12 cellular contexts compared by ENCODE assay signal in genomic region chr5:177369913-177370487, GRCh38. TPM values are rescaled to one million over a fixed set of nuclear protein-coding genes. Genes with fewer than 3 reads are reported as not detected.
DNase-seq lines count a peak whose midpoint lies in the region; ATAC-seq lines count a peak whose summit lies in the region.
"Had no signal": no experiment of that assay in that cellular context is flagged by ENCODE, and none has a peak within 500 bp of the region (broad histone marks: within the 10 kb centered on the region; RNA-seq: fewer than 3 reads in every experiment).

No MANE protein-coding gene starts in this region.

- no peak overlapping the region for H3K27ac ChIP-seq in iPS-20b (ENCODE audit: low read length)
- peak overlapping the region; percentile 54 for H3K27ac ChIP-seq in subcutaneous abdominal adipose tissue (ENCODE audit: low read depth, low read length)

- ATAC-seq in activated CD8-positive, alpha-beta T cell treated with anti-CD3 and anti-CD28 coated beads, Interleukin-2, amount 10 ng/mL, durations not matched to agents 7 days and 5 days, result no peak
- ATAC-seq in GM19023 (IDR thresholded peaks at IDR 0.05; ENCODE audit: unreplicated experiment) (no peak), GM19035 (IDR thresholded peaks at IDR 0.05; ENCODE audit: unreplicated experiment) (no peak)

- POLR2A ChIA-PET in activated CD8-positive, alpha-beta T cell treated with anti-CD3 and anti-CD28 coated beads, Interleukin-2, amount 10 ng/mL, durations not matched to agents 7 days and 5 days (lab: Charles Lee), result interaction anchor here (0.8 to 4.0 kb wide), 3 partner anchors 9 to 19 kb away, joined by 3 to 18 read pairs (median 6); partner anchors contain the start of gene LMAN2

- H3K4me3 ChIP-seq in iPS-20b (ENCODE audit: low read length) (no peak overlapping the region), subcutaneous abdominal adipose tissue (ENCODE audit: low read depth in 1 of 5, low read length in 5 of 5) (no peak overlapping the region)

- peaks cover 42% of the 10 kb centered on the region for H3K4me1 Mint-ChIP-seq in T-helper 2 cell treated with Interferon-gamma antibody and Interleukin-4, amounts not matched to agents 5 μg/mL and 100 μg/mL, for 36 hours (ENCODE audit: low read depth)
- peaks cover 72% of the 10 kb centered on the region for H3K4me1 Mint-ChIP-seq in activated CD8-positive, alpha-beta T cell treated with anti-CD3 and anti-CD28 coated beads, Interleukin-2, amount 10 ng/mL, durations not matched to agents 7 days and 5 days (ENCODE audit: low read depth)

- H3K27ac Mint-ChIP-seq in T-helper 2 cell treated with Interferon-gamma antibody and Interleukin-4, amounts not matched to agents 5 μg/mL and 100 μg/mL, for 36 hours, result no peak overlapping the region
- H3K27ac Mint-ChIP-seq in activated CD8-positive, alpha-beta T cell treated with anti-CD3 and anti-CD28 coated beads, Interleukin-2, amount 10 ng/mL, durations not matched to agents 7 days and 5 days, result peak overlapping the region; percentile 32

- H3K9me3 ChIP-seq in iPS-20b (ENCODE audit: insufficient read depth, low read depth, low read length) (no peaks in the 10 kb centered on the region), subcutaneous abdominal adipose tissue (ENCODE audit: control insufficient read depth in 5 of 5, low read length in 5 of 5) (no peaks in the 10 kb centered on the region)

- H3K27me3 Mint-ChIP-seq in T-helper 2 cell treated with Interferon-gamma antibody and Interleukin-4, amounts not matched to agents 5 μg/mL and 100 μg/mL, for 36 hours (ENCODE audit: low read depth), result no peaks in the 10 kb centered on the region
- H3K27me3 Mint-ChIP-seq in activated CD8-positive, alpha-beta T cell treated with anti-CD3 and anti-CD28 coated beads, Interleukin-2, amount 10 ng/mL, durations not matched to agents 7 days and 5 days (ENCODE audit: low read depth), result no peaks in the 10 kb centered on the region
- H3K27me3 Mint-ChIP-seq: activated T-cell treated with anti-CD3 and anti-CD28 coated beads, Interleukin-2, amount 50 U/mL, for 24 hours had no signal

- CTCF ChIA-PET in activated CD8-positive, alpha-beta T cell treated with anti-CD3 and anti-CD28 coated beads, Interleukin-2, amount 10 ng/mL, durations not matched to agents 7 days and 5 days (lab: Charles Lee), result interaction anchor here (0.7 to 9.3 kb wide), 17 partner anchors 8 to 128 kb away, joined by 3 to 122 read pairs (median 13); partner anchors contain the start of genes F12, LMAN2, MXD3 and PFN3

- peaks cover 62% of the 10 kb centered on the region for H3K36me3 Mint-ChIP-seq in T-helper 2 cell treated with Interferon-gamma antibody and Interleukin-4, amounts not matched to agents 5 μg/mL and 100 μg/mL, for 36 hours (ENCODE audit: low read depth)
- H3K36me3 Mint-ChIP-seq in activated CD8-positive, alpha-beta T cell treated with anti-CD3 and anti-CD28 coated beads, Interleukin-2, amount 10 ng/mL, durations not matched to agents 7 days and 5 days (ENCODE audit: low read depth), result peaks cover 72% of the 10 kb centered on the region

- H3K4me3 Mint-ChIP-seq in T-helper 2 cell treated with Interferon-gamma antibody and Interleukin-4, amounts not matched to agents 5 μg/mL and 100 μg/mL, for 36 hours, result peak overlapping the region; percentile 54
- H3K4me3 Mint-ChIP-seq in activated CD8-positive, alpha-beta T cell treated with anti-CD3 and anti-CD28 coated beads, Interleukin-2, amount 10 ng/mL, durations not matched to agents 7 days and 5 days, result no peak overlapping the region
- H3K4me3 Mint-ChIP-seq: activated T-cell treated with anti-CD3 and anti-CD28 coated beads, Interleukin-2, amount 50 U/mL, for 24 hours had no signal

- H3K36me3 ChIP-seq in iPS-20b (ENCODE audit: insufficient read depth, low read depth, low read length), result no peaks in the 10 kb centered on the region
- peaks cover 0 to 15% (median 5%) of the 10 kb centered on the region in 5 donors for H3K36me3 ChIP-seq in subcutaneous abdominal adipose tissue (ENCODE audit: control insufficient read depth in 5 of 5, insufficient read depth in 5 of 5, low read length in 5 of 5)

- no peaks in the 10 kb centered on the region for H3K9me3 Mint-ChIP-seq in T-helper 2 cell treated with Interferon-gamma antibody and Interleukin-4, amounts not matched to agents 5 μg/mL and 100 μg/mL, for 36 hours
- H3K9me3 Mint-ChIP-seq in activated CD8-positive, alpha-beta T cell treated with anti-CD3 and anti-CD28 coated beads, Interleukin-2, amount 10 ng/mL, durations not matched to agents 7 days and 5 days (ENCODE audit: insufficient read depth), result no peaks in the 10 kb centered on the region
- H3K9me3 Mint-ChIP-seq: activated T-cell treated with anti-CD3 and anti-CD28 coated beads, Interleukin-2, amount 50 U/mL, for 24 hours had no signal

- no peak for DNase-seq in T-helper 2 cell treated with Interferon-gamma antibody and Interleukin-4, amounts not matched to agents 5 μg/mL and 100 μg/mL, for 36 hours (ENCODE audit: low spot score)
- DNase-seq in T-helper 2 cell (no peak), T1000 (lab: John Stamatoyannopoulos, UW) (no peak)
- DNase-seq in activated CD8-positive, alpha-beta T cell treated with anti-CD3 and anti-CD28 coated beads, Interleukin-2, amount 10 ng/mL, durations not matched to agents 7 days and 5 days, result no peak

- H3K4me1 ChIP-seq in iPS-20b (ENCODE audit: insufficient read depth, low read length) (peaks cover 19% of the 10 kb centered on the region; the same call in 1 of the 2 replicates), subcutaneous abdominal adipose tissue (ENCODE audit: control insufficient read depth in 5 of 5, insufficient read depth in 5 of 5, low read length in 5 of 5) (peaks cover 0 to 42% (median 33%) of the 10 kb centered on the region in 5 donors)

- H3K27me3 ChIP-seq in iPS-20b (ENCODE audit: insufficient read depth, low read length), result peaks cover 17% of the 10 kb centered on the region
- H3K27me3 ChIP-seq in subcutaneous abdominal adipose tissue (ENCODE audit: control insufficient read depth in 5 of 5, insufficient read depth in 4 of 5, low read length in 5 of 5), result no peaks in the 10 kb centered on the region

- H3K9ac ChIP-seq in iPS-20b (ENCODE audit: low read depth, low read length) (peak overlapping the region; percentile 51; the same call in 1 of the 2 replicates), subcutaneous abdominal adipose tissue (ENCODE audit: low read length in 5 of 5) (no peak overlapping the region)

RNA-seq across cellular contexts. Expression of gene RGS14, which starts 12.3 kb away (rescaled TPM):
- 100 to 1,000 TPM; 112 to 117 TPM for total RNA-seq in activated CD8-positive, alpha-beta T cell treated with anti-CD3 and anti-CD28 coated beads, Interleukin-2, amount 10 ng/mL, durations not matched to agents 7 days and 5 days

RNA-seq across cellular contexts. Expression of gene SLC34A1, which starts 14.2 kb away (rescaled TPM):
- total RNA-seq in activated CD8-positive, alpha-beta T cell treated with anti-CD3 and anti-CD28 coated beads, Interleukin-2, amount 10 ng/mL, durations not matched to agents 7 days and 5 days, result 1 to 10 TPM; 2.0 to 2.1 TPM
- total RNA-seq: cardiac septum, omental fat pad, Right ventricle myocardium inferior had no signal

RNA-seq across cellular contexts. Expression of gene LMAN2, which starts 18.5 kb away (rescaled TPM):
- total RNA-seq in activated CD8-positive, alpha-beta T cell treated with anti-CD3 and anti-CD28 coated beads, Interleukin-2, amount 10 ng/mL, durations not matched to agents 7 days and 5 days, result 100 to 1,000 TPM; 119 to 127 TPM

RNA-seq across cellular contexts. Expression of gene PFN3, which starts 30.5 kb away (rescaled TPM):
- total RNA-seq in activated CD8-positive, alpha-beta T cell treated with anti-CD3 and anti-CD28 coated beads, Interleukin-2, amount 10 ng/mL, durations not matched to agents 7 days and 5 days, result not detected
- total RNA-seq: cardiac septum, omental fat pad, Right ventricle myocardium inferior had no signal

RNA-seq across cellular contexts. Expression of gene F12, which starts 39.4 kb away (rescaled TPM):
- 1 to 10 TPM; 3.2 to 3.5 TPM for total RNA-seq in activated CD8-positive, alpha-beta T cell treated with anti-CD3 and anti-CD28 coated beads, Interleukin-2, amount 10 ng/mL, durations not matched to agents 7 days and 5 days
- total RNA-seq: cardiac septum, Right ventricle myocardium inferior had no signal
